11 cellular contexts compared by ENCODE assay signal in genomic region chr16:14636179-14636950, GRCh38. TPM values are rescaled to one million over a fixed set of nuclear protein-coding genes. Genes with fewer than 3 reads are reported as not detected.
DNase-seq lines count a peak whose midpoint lies in the region; ATAC-seq and TF ChIP-seq lines count a peak whose summit lies in the region.
"Not testable (repeated sequence)": the region's sequence is repeated elsewhere in the genome, so short reads cannot be mapped to it uniquely, and the experiment has no call there.
"Had no signal": no experiment of that assay in that cellular context is flagged by ENCODE, and none has a peak within 500 bp of the region (broad histone marks: within the 10 kb centered on the region; RNA-seq: fewer than 3 reads in every experiment).

No MANE protein-coding gene starts in this region.

- 50 to 54% methylated on average over 4 to 5 of the region's 17 CpGs for WGBS in mesodermal cell (ENCODE audit: insufficient coverage in 2 of 2), 2 experiments

- POLR2A ChIA-PET in activated CD8-positive, alpha-beta T cell treated with anti-CD3 and anti-CD28 coated beads for 36 hours (lab: Charles Lee) = not testable (repeated sequence)

- CTCF ChIA-PET in Calu3 (lab: Charles Lee); activated CD8-positive, alpha-beta T cell treated with anti-CD3 and anti-CD28 coated beads for 36 hours (lab: Charles Lee): not testable (repeated sequence)

- H3K27ac Mint-ChIP-seq in Calu3 (ENCODE audit: unreplicated experiment) (peak overlapping the region; percentile 98), chondrocyte (ENCODE audit: unreplicated experiment) (peak overlapping the region; percentile 70)
- peak overlapping the region; percentile 23 for H3K27ac Mint-ChIP-seq in activated CD8-positive, alpha-beta T cell treated with anti-CD3 and anti-CD28 coated beads for 36 hours

- BruUV-seq in Calu3 (replicated peaks; lab: Mats Ljungman, UMichigan) = not testable (repeated sequence)

- H3K27ac ChIP-seq in iPS-20b (ENCODE audit: low read length) = peak overlapping the region; percentile 55
- peak overlapping the region; percentile 49 for H3K27ac ChIP-seq in mesodermal cell (ENCODE audit: low read depth, low read length, severe bottlenecking)
- peak overlapping the region; percentile 67 for H3K27ac ChIP-seq in upper lobe of right lung

- peak overlapping the region; percentile 47 for H3K4me3 Mint-ChIP-seq in Calu3 (ENCODE audit: low read depth, unreplicated experiment)
- not testable (repeated sequence) for H3K4me3 Mint-ChIP-seq in activated CD8-positive, alpha-beta T cell treated with anti-CD3 and anti-CD28 coated beads for 36 hours; chondrocyte (ENCODE audit: unreplicated experiment)

- not testable (repeated sequence) for H3K27me3 Mint-ChIP-seq in Calu3 (ENCODE audit: unreplicated experiment); activated CD8-positive, alpha-beta T cell treated with anti-CD3 and anti-CD28 coated beads for 36 hours; chondrocyte (ENCODE audit: low read depth)

- peak overlapping the region; percentile 75 for H3K9ac ChIP-seq in iPS-20b (ENCODE audit: low read depth, low read length)

- not testable (repeated sequence) for TF ChIP-seq CTCF in Calu3 (IDR thresholded peaks at IDR 0.05; ENCODE audit: unreplicated experiment); activated CD8-positive, alpha-beta T cell treated with anti-CD3 and anti-CD28 coated beads for 36 hours (IDR thresholded peaks at IDR 0.05); chondrocyte (IDR thresholded peaks at IDR 0.05); retinal pigment epithelial cell (conservative IDR thresholded peaks at IDR 0.05; ENCODE audit: low read depth, low read length); upper lobe of right lung (IDR thresholded peaks at IDR 0.05)

- intact Hi-C loops in Calu3 (cut with micrococcal nuclease; ENCODE audit: unreplicated experiment); activated CD8-positive, alpha-beta T cell treated with anti-CD3 and anti-CD28 coated beads for 36 hours (cut with micrococcal nuclease); upper lobe of right lung (cut with DNase I): not testable (repeated sequence)

- H3K36me3 ChIP-seq in iPS-20b (ENCODE audit: insufficient read depth, low read depth, low read length) = peaks cover 45% of the 10 kb centered on the region
- H3K36me3 ChIP-seq in mesodermal cell (ENCODE audit: control insufficient read depth, insufficient read depth, low read length) = peaks cover 55% of the 10 kb centered on the region
- H3K36me3 ChIP-seq in upper lobe of right lung = peaks cover 29% of the 10 kb centered on the region

- peaks cover 53% of the 10 kb centered on the region for H3K4me1 Mint-ChIP-seq in Calu3 (ENCODE audit: low read depth, unreplicated experiment)
- peaks cover 47% of the 10 kb centered on the region for H3K4me1 Mint-ChIP-seq in activated CD8-positive, alpha-beta T cell treated with anti-CD3 and anti-CD28 coated beads for 36 hours (ENCODE audit: low read depth)
- H3K4me1 Mint-ChIP-seq in chondrocyte (ENCODE audit: low read depth) = peaks cover 41% of the 10 kb centered on the region

- peaks cover 65% of the 10 kb centered on the region for H3K36me3 Mint-ChIP-seq in Calu3 (ENCODE audit: insufficient read depth, unreplicated experiment)
- peaks cover 28% of the 10 kb centered on the region for H3K36me3 Mint-ChIP-seq in activated CD8-positive, alpha-beta T cell treated with anti-CD3 and anti-CD28 coated beads for 36 hours (ENCODE audit: low read depth)
- H3K36me3 Mint-ChIP-seq in chondrocyte (ENCODE audit: low read depth) = not testable (repeated sequence)

- H3K4me1 ChIP-seq in iPS-20b (ENCODE audit: insufficient read depth, low read length) = peaks cover 38% of the 10 kb centered on the region
- peaks cover 18% of the 10 kb centered on the region for H3K4me1 ChIP-seq in mesodermal cell (ENCODE audit: control insufficient read depth, insufficient read depth, low read length, poor library complexity, severe bottlenecking)
- H3K4me1 ChIP-seq in upper lobe of right lung = peaks cover 28% of the 10 kb centered on the region

- ATAC-seq in activated CD8-positive, alpha-beta T cell treated with anti-CD3 and anti-CD28 coated beads for 36 hours; upper lobe of right lung: not testable (repeated sequence)

- peak overlapping the region; percentile 97; the same call in 1 of the 2 replicates for H3K4me3 ChIP-seq in iPS-20b (ENCODE audit: low read length)
- H3K4me3 ChIP-seq in mesodermal cell (ENCODE audit: extremely low read depth, insufficient read depth, low read length, poor library complexity, severe bottlenecking); retinal pigment epithelial cell (ENCODE audit: low read length); upper lobe of right lung: not testable (repeated sequence)

- not testable (repeated sequence) for H3K27me3 ChIP-seq in iPS-20b (ENCODE audit: insufficient read depth, low read length); upper lobe of right lung

- not testable (repeated sequence) for H3K9me3 ChIP-seq in iPS-20b (ENCODE audit: insufficient read depth, low read depth, low read length); mesodermal cell (ENCODE audit: control insufficient read depth, low read length); upper lobe of right lung

- not testable (repeated sequence) for H3K9me3 Mint-ChIP-seq in Calu3 (ENCODE audit: low read depth, unreplicated experiment); activated CD8-positive, alpha-beta T cell treated with anti-CD3 and anti-CD28 coated beads for 36 hours; chondrocyte (ENCODE audit: low read depth)

- DNase-seq in Calu3 = peak; percentile 77
- DNase-seq in NCI-H524 treated with DMSO at 0.1 percent for 48 hours (lab: John Stamatoyannopoulos, UW) = peak; percentile 55
- not testable (repeated sequence) for DNase-seq in activated CD8-positive, alpha-beta T cell treated with anti-CD3 and anti-CD28 coated beads for 36 hours; upper lobe of right lung
- peak; percentile 12 for DNase-seq in chondrocyte (ENCODE audit: low spot score)
- peak; percentile 35 for DNase-seq in retinal pigment epithelial cell (ENCODE audit: low read depth)

RNA-seq across cellular contexts. Expression of gene BFAR, which starts 3.6 kb away (rescaled TPM):
- total RNA-seq in Calu3 (2022) (83.8 and 97.9 TPM in 2 replicates), chondrocyte (54.7 to 74.4 TPM (median 67.7 TPM) in 3 replicates), upper lobe of right lung (79.4 TPM)
- 10 to 100 TPM; 53.4 to 58.4 TPM for total RNA-seq in activated CD8-positive, alpha-beta T cell treated with anti-CD3 and anti-CD28 coated beads for 36 hours
- 60.5 TPM for polyA plus RNA-seq in mesodermal cell (2013, experiment 1 of 2)
- polyA plus RNA-seq in mesodermal cell (2013, experiment 2 of 2) = 56.7 TPM

RNA-seq across cellular contexts. Expression of gene PARN, which starts 6.3 kb away (rescaled TPM):
- total RNA-seq in Calu3 (2022) (54.8 and 59.1 TPM in 2 replicates), chondrocyte (24.1 to 25.3 TPM (median 24.9 TPM) in 3 replicates), upper lobe of right lung (31.2 TPM)
- total RNA-seq in activated CD8-positive, alpha-beta T cell treated with anti-CD3 and anti-CD28 coated beads for 36 hours = 10 to 100 TPM; 43.0 to 45.6 TPM
- 22.9 TPM for polyA plus RNA-seq in mesodermal cell (2013, experiment 1 of 2)
- polyA plus RNA-seq in mesodermal cell (2013, experiment 2 of 2) = 26.1 TPM

RNA-seq across cellular contexts. Expression of gene PLA2G10, which starts 57.7 kb away (rescaled TPM):
- 3.3 and 6.3 TPM in 2 replicates for total RNA-seq in Calu3 (2022)
- total RNA-seq in activated CD8-positive, alpha-beta T cell treated with anti-CD3 and anti-CD28 coated beads for 36 hours = not detected
- not detected in 3 replicates for total RNA-seq in chondrocyte
- polyA plus RNA-seq in mesodermal cell (2013, experiment 1 of 2) = not detected
- polyA plus RNA-seq in mesodermal cell (2013, experiment 2 of 2) = not detected
- 6.6 TPM for total RNA-seq in upper lobe of right lung
- total RNA-seq: myocyte, posterior vena cava, Right ventricle myocardium inferior had no signal

Comparison
In these comparisons a context has a peak if more than half of its experiments do, and no peak if none do; other contexts are left out.
1. H3K27ac Mint-ChIP-seq: peak in every context shown above with its lines; median percentile 98 in Calu3; 70 in chondrocyte; 23 in activated CD8-positive, alpha-beta T cell treated with anti-CD3 and anti-CD28 coated beads for 36 hours.